ENCODE assay signal across 9 cellular contexts in genomic region chr2:1625281-1626001, GRCh38.
DNase-seq lines count a peak whose midpoint lies in the region; ATAC-seq and TF ChIP-seq lines count a peak whose summit lies in the region.
"Had no signal": no experiment of that assay in that cellular context is flagged by ENCODE, and none has a peak within 500 bp of the region (broad histone marks: within the 10 kb centered on the region; RNA-seq: fewer than 3 reads in every experiment).

No MANE protein-coding gene starts in this region.

- no peak for ATAC-seq in HG03521 (IDR thresholded peaks at IDR 0.05; ENCODE audit: unreplicated experiment)

- TF ChIP-seq CTCF in astrocyte of the cerebellum (IDR thresholded peaks at IDR 0.05; ENCODE audit: low read depth, low read length, missing control alignments) = no peak

- H3K4me3 ChIP-seq in astrocyte of the cerebellum (ENCODE audit: low read depth, low read length) (no peak overlapping the region), iPS-20b (ENCODE audit: low read length) (peak overlapping the region; percentile 63), skeletal muscle tissue (ENCODE audit: low read length in 3 of 3) (no peak overlapping the region)

- H3K27ac ChIP-seq in iPS-20b (ENCODE audit: low read length) (peak overlapping the region; percentile 93), skeletal muscle tissue (ENCODE audit: low read depth, low read length) (peak overlapping the region; percentile 23)

- peaks cover 19% of the 10 kb centered on the region for H3K36me3 ChIP-seq in iPS-20b (ENCODE audit: insufficient read depth, low read depth, low read length)
- H3K36me3 ChIP-seq in skeletal muscle tissue (ENCODE audit: control insufficient read depth in 3 of 3, insufficient read depth in 3 of 3, low read length in 3 of 3) = no peaks in the 10 kb centered on the region

- H3K9me3 ChIP-seq in iPS-20b (ENCODE audit: insufficient read depth, low read depth, low read length) = no peaks in the 10 kb centered on the region
- no peaks in the 10 kb centered on the region for H3K9me3 ChIP-seq in skeletal muscle tissue (ENCODE audit: control insufficient read depth in 3 of 3, low read length in 3 of 3)

- DNase-seq in HT-29 (ENCODE audit: low spot score) (peak; percentile 87), astrocyte of the cerebellum (ENCODE audit: low read depth) (peak; percentile 76), DMS53 (lab: John Stamatoyannopoulos, UW) (no peak), NCI-H187 (lab: John Stamatoyannopoulos, UW) (no peak), Kasumi-1 (lab: John Stamatoyannopoulos, UW) (no peak)
- DNase-seq: activated CD4-positive, alpha-beta memory T cell treated with anti-CD3 and anti-CD28 coated beads, Interleukin-2, amount 10 ng/mL, durations not matched to agents 7 days and 5 days had no signal

- no peaks in the 10 kb centered on the region for H3K27me3 ChIP-seq in iPS-20b (ENCODE audit: insufficient read depth, low read length)
- H3K27me3 ChIP-seq in skeletal muscle tissue (ENCODE audit: control insufficient read depth in 3 of 3, insufficient read depth in 3 of 3, low read length in 3 of 3) = peaks cover 0 to 10% (median 3%) of the 10 kb centered on the region in 3 donors

- H3K9ac ChIP-seq in iPS-20b (ENCODE audit: low read depth, low read length) (peak overlapping the region; percentile 71), skeletal muscle tissue (ENCODE audit: low read depth in 1 of 3, low read length in 3 of 3) (no peak overlapping the region)

- H3K4me1 ChIP-seq in iPS-20b (ENCODE audit: insufficient read depth, low read length) (peaks cover 26% of the 10 kb centered on the region; the same call in 1 of the 2 replicates), skeletal muscle tissue (ENCODE audit: control insufficient read depth in 3 of 3, insufficient read depth in 3 of 3, low read length in 3 of 3) (peaks cover 0 to 5% (median 4%) of the 10 kb centered on the region in 3 donors)

- in situ Hi-C loops in astrocyte of the cerebellum (cut with HindIII; ENCODE audit: low sequenced_read_pairs) = no loop called here

Comparison
In these comparisons a context has a peak if more than half of its experiments do, and no peak if none do; other contexts are left out.
1. DNase-seq: peak in HT-29 (single experiment) and astrocyte of the cerebellum (single experiment); none in DMS53 (single experiment), NCI-H187 (0 of 2) and Kasumi-1 (0 of 2).